In the genomic region with DNA sequence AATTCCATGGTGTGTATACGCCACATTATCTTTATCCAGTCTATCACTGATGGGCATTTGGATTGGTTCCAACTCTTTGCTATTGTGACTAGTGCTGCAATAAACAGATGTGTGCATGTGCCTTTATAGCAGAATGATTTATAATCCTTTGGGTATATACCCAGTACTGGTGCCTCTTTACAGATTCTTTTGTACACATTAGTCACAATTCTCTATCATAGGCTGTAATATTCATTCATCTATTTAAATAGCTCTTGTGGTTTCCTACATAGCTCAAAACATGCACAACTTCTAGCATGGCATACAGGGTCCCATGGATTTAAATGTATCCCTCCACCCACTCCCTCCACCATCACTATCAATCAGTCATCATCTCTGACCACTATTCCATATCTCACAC, we compare ENCODE assay signal across 24 cellular contexts.
"Had no signal": no experiment of that assay in that cellular context is flagged by ENCODE, and none has a peak within 500 bp of the region (broad histone marks: within the 10 kb centered on the region; RNA-seq: fewer than 3 reads in every experiment).

No MANE protein-coding gene starts in this region.

- H3K36me3 ChIP-seq: colonic mucosa, esophagus muscularis mucosa, esophagus squamous epithelium, gastrocnemius medialis, gastroesophageal sphincter, heart left ventricle, heart right ventricle had no signal

- H3K27ac ChIP-seq: colonic mucosa, coronary artery, dorsolateral prefrontal cortex, epithelial cell of prostate, esophagus muscularis mucosa, esophagus squamous epithelium, foreskin keratinocyte, gastrocnemius medialis, gastroesophageal sphincter, heart left ventricle, heart right ventricle had no signal

- H3K4me3 ChIP-seq: colonic mucosa, coronary artery, dorsolateral prefrontal cortex, esophagus muscularis mucosa, esophagus squamous epithelium, gastrocnemius medialis, gastroesophageal sphincter, heart left ventricle, heart right ventricle had no signal

- H3K4me1 ChIP-seq: colonic mucosa, esophagus muscularis mucosa, esophagus squamous epithelium, foreskin keratinocyte, gastrocnemius medialis, gastroesophageal sphincter, heart left ventricle, heart right ventricle had no signal

- DNase-seq: colonic mucosa; cortex of kidney; dermis blood vessel endothelial cell; dorsolateral prefrontal cortex; effector CD4-positive, alpha-beta T cell; effector CD8-positive, alpha-beta T cell; effector memory CD4-positive, alpha-beta T cell; effector memory CD8-positive, alpha-beta T cell; endodermal cell; erythroblast; esophagus squamous epithelium; foreskin fibroblast; foreskin keratinocyte; foreskin melanocyte; gastrocnemius medialis; glutamatergic neuron; head of caudate nucleus; heart left ventricle; heart right ventricle had no signal

- H3K9me3 ChIP-seq: colonic mucosa, esophagus muscularis mucosa, esophagus squamous epithelium, gastrocnemius medialis, gastroesophageal sphincter, heart left ventricle had no signal

- ATAC-seq: effector memory CD8-positive, alpha-beta T cell; esophagus mucosa; foreskin keratinocyte; gastrocnemius medialis; gastroesophageal sphincter; heart left ventricle; heart right ventricle had no signal

- H3K27me3 ChIP-seq: colonic mucosa, dorsolateral prefrontal cortex, esophagus muscularis mucosa, esophagus squamous epithelium, foreskin keratinocyte, gastrocnemius medialis, gastroesophageal sphincter, heart left ventricle, heart right ventricle had no signal
